Comparison of ENCODE assay signal across 19 cellular contexts in genomic region chr21:42820513-42821465, GRCh38. TPM values are rescaled to one million over a fixed set of nuclear protein-coding genes. Genes with fewer than 3 reads are reported as not detected.
DNase-seq lines count a peak whose midpoint lies in the region; ATAC-seq, FAIRE-seq and TF ChIP-seq lines count a peak whose summit lies in the region.
"Had no signal": no experiment of that assay in that cellular context is flagged by ENCODE, and none has a peak within 500 bp of the region (broad histone marks: within the 10 kb centered on the region; RNA-seq: fewer than 3 reads in every experiment).

No MANE protein-coding gene starts in this region.

- SMC1A ChIA-PET in GM12878 (lab: Charles Lee; ENCODE audit: uncharacterized antibody, unreplicated experiment) = interaction anchor here (1.1 kb wide), 2 partner anchors 23 to 225 kb away, joined by 3 read pairs; no protein-coding TSS in a partner anchor

- H3K27me3 Mint-ChIP-seq in activated CD8-positive, alpha-beta T cell treated with anti-CD3 and anti-CD28 coated beads, Interleukin-2, amount 10 ng/mL, durations not matched to agents 7 days and 5 days (ENCODE audit: low read depth) = peaks cover 11% of the 10 kb centered on the region
- peaks cover 13% of the 10 kb centered on the region for H3K27me3 Mint-ChIP-seq in activated CD8-positive, alpha-beta T cell treated with anti-CD3 and anti-CD28 coated beads for 36 hours

- no peak overlapping the region for H3K4me3 Mint-ChIP-seq in activated CD8-positive, alpha-beta T cell treated with anti-CD3 and anti-CD28 coated beads, Interleukin-2, amount 10 ng/mL, durations not matched to agents 7 days and 5 days
- no peak overlapping the region for H3K4me3 Mint-ChIP-seq in activated CD8-positive, alpha-beta T cell treated with anti-CD3 and anti-CD28 coated beads for 36 hours
- H3K4me3 Mint-ChIP-seq: H9 had no signal

- peaks cover 5% of the 10 kb centered on the region for H3K9me3 Mint-ChIP-seq in activated CD8-positive, alpha-beta T cell treated with anti-CD3 and anti-CD28 coated beads, Interleukin-2, amount 10 ng/mL, durations not matched to agents 7 days and 5 days (ENCODE audit: insufficient read depth)
- H3K9me3 Mint-ChIP-seq in activated CD8-positive, alpha-beta T cell treated with anti-CD3 and anti-CD28 coated beads for 36 hours = no peaks in the 10 kb centered on the region
- H3K9me3 Mint-ChIP-seq: activated naive CD4-positive, alpha-beta T cell treated with anti-CD3 and anti-CD28 coated beads, Interleukin-2, amount 50 U/mL, for 72 hours had no signal

- no peak for TF ChIP-seq RAD21 in GM12878 (IDR thresholded peaks at IDR 0.05; ENCODE audit: insufficient read depth, low read depth, low read length)

- H3K9me3 ChIP-seq in GM12878 (replicated peaks; ENCODE audit: control insufficient read depth, insufficient read depth, low read length) = no peaks in the 10 kb centered on the region
- H3K9me3 ChIP-seq in upper lobe of right lung = no peaks in the 10 kb centered on the region
- H3K9me3 ChIP-seq: right atrium auricular region, uterus had no signal

- no peak overlapping the region for H3K4me2 ChIP-seq in GM12878 (ENCODE audit: control insufficient read depth, insufficient read depth)

- POLR2A ChIA-PET in activated CD8-positive, alpha-beta T cell treated with anti-CD3 and anti-CD28 coated beads, Interleukin-2, amount 10 ng/mL, durations not matched to agents 7 days and 5 days (lab: Charles Lee) = no interaction called here
- POLR2A ChIA-PET in activated CD8-positive, alpha-beta T cell treated with anti-CD3 and anti-CD28 coated beads for 36 hours (lab: Charles Lee) = interaction anchor here (1.0 kb wide), 1 partner anchor 11 kb away, joined by 4 read pairs; no protein-coding TSS in a partner anchor
- POLR2A ChIA-PET in GM12878 (lab: Charles Lee) = no interaction called here

- no peak for DNase-seq in activated CD8-positive, alpha-beta T cell treated with anti-CD3 and anti-CD28 coated beads, Interleukin-2, amount 10 ng/mL, durations not matched to agents 7 days and 5 days
- no peak for DNase-seq in activated CD8-positive, alpha-beta T cell treated with anti-CD3 and anti-CD28 coated beads for 36 hours
- DNase-seq in NCI-H2227 (lab: John Stamatoyannopoulos, UW; ENCODE audit: unreplicated experiment) (peak; percentile 81), GM12878 (ENCODE audit: low read depth, low spot score) (no peak), upper lobe of right lung (no peak), omental fat pad (ENCODE audit: low spot score) (no peak), posterior cingulate gyrus (no peak), anterior cingulate cortex (lab: John Stamatoyannopoulos, UW) (no peak)
- DNase-seq: C1 segment of cervical spinal cord; H9; kidney; NCI-H524; stimulated activated CD8-positive, alpha-beta memory T cell treated with anti-CD3 and anti-CD28 coated beads, Interleukin-4, amount 100 ng/mL, for 48 hours; T1000; uterus had no signal

- H3K36me3 ChIP-seq in GM12878 (ENCODE audit: control insufficient read depth in 2 of 2, insufficient read depth in 2 of 2, low read length in 1 of 2) (no peaks in the 10 kb centered on the region), upper lobe of right lung (no peaks in the 10 kb centered on the region)
- H3K36me3 ChIP-seq: right atrium auricular region, uterus had no signal

- H3K27me3 ChIP-seq in GM12878 (replicated peaks in 1 of 2; ENCODE audit: control insufficient read depth in 2 of 2, insufficient read depth in 2 of 2, low read length in 1 of 2) (no peaks in the 10 kb centered on the region), upper lobe of right lung (no peaks in the 10 kb centered on the region)
- H3K27me3 ChIP-seq: right atrium auricular region, uterus had no signal

- no peak overlapping the region for H2AFZ ChIP-seq in GM12878 (ENCODE audit: control insufficient read depth, low read depth, low read length)

- H3K4me1 ChIP-seq in GM12878 (ENCODE audit: control insufficient read depth, insufficient read depth, low read length) (no peaks in the 10 kb centered on the region; the same call in 1 of the 2 replicates), upper lobe of right lung (no peaks in the 10 kb centered on the region)
- H3K4me1 ChIP-seq: right atrium auricular region, uterus had no signal

- BruUV-seq in GM12878 (replicated peaks; lab: Mats Ljungman, UMichigan) = no TSS peak

- no peaks in the 10 kb centered on the region for H3K4me1 Mint-ChIP-seq in activated CD8-positive, alpha-beta T cell treated with anti-CD3 and anti-CD28 coated beads, Interleukin-2, amount 10 ng/mL, durations not matched to agents 7 days and 5 days (ENCODE audit: low read depth)
- peaks cover 4% of the 10 kb centered on the region for H3K4me1 Mint-ChIP-seq in activated CD8-positive, alpha-beta T cell treated with anti-CD3 and anti-CD28 coated beads for 36 hours (ENCODE audit: low read depth)

- intact Hi-C loops in activated CD8-positive, alpha-beta T cell treated with anti-CD3 and anti-CD28 coated beads for 36 hours (cut with micrococcal nuclease) = loop anchor here (10.0 kb wide), 1 partner anchor 146 kb away; no protein-coding TSS in a partner anchor
- intact Hi-C loops in GM12878 (cut with micrococcal nuclease; ENCODE audit: unreplicated experiment) = no loop called here
- intact Hi-C loops in upper lobe of right lung (cut with DNase I) = no loop called here
- intact Hi-C loops in posterior cingulate gyrus (cut with DNase I) = no loop called here

- peaks cover 7% of the 10 kb centered on the region for H3K36me3 Mint-ChIP-seq in activated CD8-positive, alpha-beta T cell treated with anti-CD3 and anti-CD28 coated beads, Interleukin-2, amount 10 ng/mL, durations not matched to agents 7 days and 5 days (ENCODE audit: low read depth)
- no peaks in the 10 kb centered on the region for H3K36me3 Mint-ChIP-seq in activated CD8-positive, alpha-beta T cell treated with anti-CD3 and anti-CD28 coated beads for 36 hours (ENCODE audit: low read depth)
- H3K36me3 Mint-ChIP-seq: activated naive CD4-positive, alpha-beta T cell treated with anti-CD3 and anti-CD28 coated beads, Interleukin-2, amount 50 U/mL, for 72 hours had no signal

- H3K27ac Mint-ChIP-seq in activated CD8-positive, alpha-beta T cell treated with anti-CD3 and anti-CD28 coated beads, Interleukin-2, amount 10 ng/mL, durations not matched to agents 7 days and 5 days = peak overlapping the region; percentile 37
- no peak overlapping the region for H3K27ac Mint-ChIP-seq in activated CD8-positive, alpha-beta T cell treated with anti-CD3 and anti-CD28 coated beads for 36 hours
- H3K27ac Mint-ChIP-seq: activated naive CD4-positive, alpha-beta T cell treated with anti-CD3 and anti-CD28 coated beads, Interleukin-2, amount 50 U/mL, for 72 hours had no signal

- no peaks in the 10 kb centered on the region for H3K79me2 ChIP-seq in GM12878 (ENCODE audit: control insufficient read depth, insufficient read depth, low read length)

- H4K20me1 ChIP-seq in GM12878 (ENCODE audit: control insufficient read depth, insufficient read depth) = no peaks in the 10 kb centered on the region

- CTCF ChIA-PET in activated CD8-positive, alpha-beta T cell treated with anti-CD3 and anti-CD28 coated beads, Interleukin-2, amount 10 ng/mL, durations not matched to agents 7 days and 5 days (lab: Charles Lee) = interaction anchor here (1.0 to 3.5 kb wide), 4 partner anchors 10 to 228 kb away, joined by 3 to 34 read pairs (median 6); no protein-coding TSS in a partner anchor
- CTCF ChIA-PET in activated CD8-positive, alpha-beta T cell treated with anti-CD3 and anti-CD28 coated beads for 36 hours (lab: Charles Lee) = interaction anchor here (1.5 to 6.0 kb wide), 2 partner anchors 228 to 238 kb away, joined by 4 to 46 read pairs; no protein-coding TSS in a partner anchor
- CTCF ChIA-PET in GM12878 (lab: Yijun Ruan, JAX) = interaction anchor here (1.0 kb wide), 1 partner anchor 47 kb away, joined by 3 read pairs; no protein-coding TSS in a partner anchor

- no peak for FAIRE-seq in GM12878 (lab: Jason Lieb, UNC)
- FAIRE-seq: astrocyte, frontal cortex, kidney had no signal

- TF ChIP-seq CTCF in activated CD8-positive, alpha-beta T cell treated with anti-CD3 and anti-CD28 coated beads for 36 hours (IDR thresholded peaks at IDR 0.05) = no peak
- TF ChIP-seq CTCF in GM12878 (IDR thresholded peaks at IDR 0.05 in 2 of 3, conservative IDR thresholded peaks at IDR 0.05 in 1 of 3; ENCODE audit: control insufficient read depth in 2 of 3, extremely low read depth in 1 of 3, insufficient read depth in 1 of 3, low read depth in 3 of 3, low read length in 3 of 3) = no peak
- no peak for TF ChIP-seq CTCF in upper lobe of right lung (IDR thresholded peaks at IDR 0.05)
- no peak for TF ChIP-seq CTCF in omental fat pad (IDR thresholded peaks at IDR 0.05)

- in situ Hi-C loops in GM12878 (cut with MboI) = loop anchor here (10.0 kb wide), 1 partner anchor 676 kb away; no protein-coding TSS in a partner anchor

- H3K27ac ChIP-seq in GM12878 (ENCODE audit: control insufficient read depth, insufficient read depth) (no peak overlapping the region), upper lobe of right lung (no peak overlapping the region)
- H3K27ac ChIP-seq: right atrium auricular region, uterus had no signal

- RAD21 ChIA-PET in GM12878 (lab: Charles Lee; ENCODE audit: unreplicated experiment) = no interaction called here

- WGBS in GM12878 (ENCODE audit: insufficient coverage, insufficient replicate concordance, low lambda C conversion rate, missing lambda C conversion rate) = 29% methylated on average over 8 of the region's 8 CpGs

- TF ChIP-seq EP300 in GM12878 (IDR thresholded peaks at IDR 0.05; ENCODE audit: borderline replicate concordance in 1 of 2, control insufficient read depth in 1 of 2, low read depth in 2 of 2, low read length in 2 of 2) = no peak

- ATAC-seq in activated CD8-positive, alpha-beta T cell treated with anti-CD3 and anti-CD28 coated beads, Interleukin-2, amount 10 ng/mL, durations not matched to agents 7 days and 5 days = no peak
- no peak for ATAC-seq in activated CD8-positive, alpha-beta T cell treated with anti-CD3 and anti-CD28 coated beads for 36 hours
- ATAC-seq in GM12878 (peak; percentile 63), upper lobe of right lung (peak; percentile 12), omental fat pad (ENCODE audit: low FRiP score) (no peak)
- ATAC-seq: activated naive CD4-positive, alpha-beta T cell treated with anti-CD3 and anti-CD28 coated beads, Interleukin-2, amount 50 U/mL, for 72 hours had no signal

- no peak for TF ChIP-seq POLR2A in GM12878 (IDR thresholded peaks at IDR 0.05; ENCODE audit: low read depth, low read length)

- no peak overlapping the region for H3K4me3 ChIP-seq in GM12878
- no peak overlapping the region for H3K4me3 ChIP-seq in upper lobe of right lung
- H3K4me3 ChIP-seq: right atrium auricular region, uterus had no signal

- no peak overlapping the region for H3K9ac ChIP-seq in GM12878 (ENCODE audit: control insufficient read depth, insufficient read depth, low read length)

RNA-seq across cellular contexts. Expression of gene WDR4, which starts 58.5 kb away (rescaled TPM):
- 10 to 100 TPM; 35.6 to 40.9 TPM for total RNA-seq in activated CD8-positive, alpha-beta T cell treated with anti-CD3 and anti-CD28 coated beads, Interleukin-2, amount 10 ng/mL, durations not matched to agents 7 days and 5 days
- 10 to 100 TPM; 49.8 to 53.5 TPM for total RNA-seq in activated CD8-positive, alpha-beta T cell treated with anti-CD3 and anti-CD28 coated beads for 36 hours
- total RNA-seq in GM12878 (2013; cell fraction: nucleolus; rRNA removed) = 80.3 and 92.9 TPM in 2 replicates
- total RNA-seq in GM12878 (2014; rRNA removed) (13.8 and 17.5 TPM in 2 replicates), GM12878 (2014; rRNA removed; fragmentation: Illumina TruSeq; extraction: Trizol) (15.2 and 17.1 TPM in 2 replicates), GM12878 (2021) (39.4 and 41.3 TPM in 2 replicates), upper lobe of right lung (18.4 TPM), omental fat pad (10 to 100 TPM in 2 of 4 donors, 1 to 10 TPM in 2; 8.5 to 28.3 (median 13.6) TPM)
- polyA plus RNA-seq in GM12878 (2011; ENCODE audit: low read depth) = 5.7 TPM
- polyA plus RNA-seq in GM12878 (2011; rRNA removed) (8.8 and 14.1 TPM in 2 replicates), GM12878 (2014; fragmentation: Illumina TruSeq; extraction: Trizol) (10.3 and 19.8 TPM in 2 replicates), GM12878 (2014; fragmentation: Nextera tagmentation; extraction: Ambion mirVana) (1 to 10 TPM; 2.1 to 9.1 TPM), GM12878 (2014; rRNA removed) (45.3 and 51.8 TPM in 2 replicates), GM12878 (2016; fragmentation: Nextera tagmentation; extraction: Ambion mirVana) (10 to 100 TPM; 37.7 to 40.1 TPM)
- polyA plus RNA-seq in GM12878 (2011; cell fraction: cytosol; rRNA removed) = 31.6 and 36.1 TPM in 2 replicates
- 51.0 and 92.6 TPM in 2 replicates for polyA plus RNA-seq in GM12878 (2011; cell fraction: nucleus; rRNA removed)
- 12.8 and 13.8 TPM in 2 replicates for polyA plus RNA-seq in GM12878 (2012)
- polyA minus RNA-seq in GM12878 (2011; rRNA and poly(A)+ RNA removed) = 18.7 and 29.2 TPM in 2 replicates
- 6.8 and 11.0 TPM in 2 replicates for polyA minus RNA-seq in GM12878 (2011; cell fraction: cytosol; rRNA and poly(A)+ RNA removed)
- 28.5 and 46.7 TPM in 2 replicates for polyA minus RNA-seq in GM12878 (2011; cell fraction: nucleus; rRNA and poly(A)+ RNA removed)

Comparison
In these comparisons a context has a peak if more than half of its experiments do, and no peak if none do; other contexts are left out.
1. ATAC-seq: peak in GM12878 (single experiment) and upper lobe of right lung (single experiment); none in activated CD8-positive, alpha-beta T cell treated with anti-CD3 and anti-CD28 coated beads, Interleukin-2, amount 10 ng/mL, durations not matched to agents 7 days and 5 days (single experiment), activated CD8-positive, alpha-beta T cell treated with anti-CD3 and anti-CD28 coated beads for 36 hours (single experiment) and omental fat pad (single experiment).